Comparison of ENCODE assay signal across 1 cellular context in the genomic region with DNA sequence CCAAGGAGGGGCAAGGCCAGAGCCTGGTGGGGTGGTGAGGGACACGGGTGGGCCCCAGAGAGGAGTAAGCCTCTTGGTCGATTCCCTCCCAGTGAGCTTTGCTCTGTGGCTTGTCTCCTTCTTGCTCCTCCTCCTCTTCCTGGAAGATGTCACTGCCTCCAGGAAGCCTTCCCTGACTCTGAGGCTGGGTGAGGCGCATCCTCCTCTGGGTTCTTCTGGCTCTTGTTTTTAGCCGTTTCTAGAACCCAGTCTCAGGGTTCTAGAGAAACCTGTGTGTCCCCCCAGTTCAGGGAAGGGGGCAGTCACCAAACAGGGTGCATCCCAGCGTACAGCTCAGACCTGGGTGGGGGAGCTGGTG.
TF ChIP-seq lines count a peak whose summit lies in the region.

No MANE protein-coding gene starts in this region.

TF ChIP-seq in H1, 55 proteins besides CTCF, POLR2A, EP300 and RAD21:
- TF ChIP-seq TCF12 (IDR thresholded peaks at IDR 0.05; ENCODE audit: low read depth, low read length) (no peak), KDM1A (IDR thresholded peaks at IDR 0.05; ENCODE audit: borderline replicate concordance, low read length) (no peak)
